In the genomic region with DNA sequence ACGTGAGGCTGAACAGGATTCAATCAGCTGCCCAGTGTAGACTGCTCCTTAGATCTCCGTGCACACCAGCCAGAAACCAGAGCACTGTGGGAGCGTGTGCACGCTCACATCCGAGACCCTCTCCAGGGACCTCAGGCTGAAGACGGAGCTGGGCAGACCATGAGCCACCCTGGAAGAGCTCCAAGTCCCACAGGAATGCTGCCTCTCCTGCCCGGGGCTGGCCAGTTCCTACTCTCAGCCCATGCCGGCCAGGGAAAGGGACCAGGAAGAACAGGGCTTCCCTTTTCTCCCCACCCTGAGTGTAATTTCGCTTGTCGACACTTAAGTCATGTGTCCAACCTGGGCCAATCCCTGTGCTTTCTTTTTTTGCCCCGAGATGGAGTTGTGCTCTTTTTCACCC, we compare ENCODE assay signal across 1 cellular context.
A peak's percentile ranks its signal among the peaks of the same experiment; 100 is the strongest.
TF ChIP-seq lines count a peak whose summit lies in the region.

No MANE protein-coding gene starts in this region.

TF ChIP-seq in HepG2, 621 proteins besides CTCF, POLR2A, EP300 and RAD21:
- TF ChIP-seq ZNF10 (CRISPR knock-in tag; IDR thresholded peaks at IDR 0.05; ENCODE audit: borderline replicate concordance, low read depth) (no peak), NONO (IDR thresholded peaks at IDR 0.05) (no peak), NONO (CRISPR knock-in tag; conservative IDR thresholded peaks at IDR 0.05) (0 out of 2 replicates have a peak, but pooled peaks have one; percentile 23)
